ENCODE assay signal across 27 cellular contexts in the genomic region with DNA sequence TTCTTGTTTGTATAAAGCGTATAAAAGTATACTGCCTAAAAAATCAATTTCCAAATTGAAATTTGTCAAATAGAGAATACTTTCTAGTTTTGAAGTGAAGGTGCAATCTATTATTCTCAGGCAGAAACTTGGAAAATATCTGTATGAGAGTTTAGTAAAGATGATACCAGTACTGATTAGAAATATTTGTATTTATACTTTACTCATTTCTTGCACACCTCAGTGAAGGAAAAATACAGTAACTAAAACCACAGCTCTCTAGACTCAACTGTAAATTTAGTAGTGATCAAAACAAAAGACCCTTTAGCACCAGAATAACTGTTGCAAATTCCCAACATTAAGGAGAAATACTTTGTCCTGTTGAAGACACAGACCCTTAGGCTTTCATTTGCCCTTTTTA.
"Had no signal": no experiment of that assay in that cellular context is flagged by ENCODE, and none has a peak within 500 bp of the region (broad histone marks: within the 10 kb centered on the region; RNA-seq: fewer than 3 reads in every experiment).

No MANE protein-coding gene starts in this region.

- H3K27me3 ChIP-seq: left lung, pancreas, spleen, tibial nerve, uterus had no signal

- H3K4me1 ChIP-seq: left lung, lower lobe of right lung, pancreas, prostate gland, spleen, tibial nerve, uterus had no signal

- ATAC-seq: left colon; left lung; lower lobe of right lung; naive thymus-derived CD8-positive, alpha-beta T cell; pancreas; right cardiac atrium; sciatic nerve; stimulated activated memory B cell treated with anti-CD40 and anti-IgM and Interleukin-4, amounts not matched to agents 10 μg/mL and 1 μg/mL and 100 μg/mL, for 72 hours; stimulated activated naive CD8-positive, alpha-beta T cell treated with anti-CD3 and anti-CD28 coated beads, Interleukin-15, amount 100 ng/mL, for 72 hours had no signal

- H3K27ac Mint-ChIP-seq: naive thymus-derived CD8-positive, alpha-beta T cell; stimulated activated memory B cell treated with anti-CD40 and anti-IgM and Interleukin-4, amounts not matched to agents 10 μg/mL and 1 μg/mL and 100 μg/mL, for 72 hours; stimulated activated naive CD8-positive, alpha-beta T cell treated with anti-CD3 and anti-CD28 coated beads, Interleukin-15, amount 100 ng/mL, for 72 hours; type B pancreatic cell had no signal

- H3K36me3 ChIP-seq: left lung, lower lobe of right lung, pancreas, prostate gland, spleen, tibial nerve, uterus had no signal

- H3K27me3 Mint-ChIP-seq: naive thymus-derived CD8-positive, alpha-beta T cell; stimulated activated memory B cell treated with anti-CD40 and anti-IgM and Interleukin-4, amounts not matched to agents 10 μg/mL and 1 μg/mL and 100 μg/mL, for 72 hours; stimulated activated naive CD8-positive, alpha-beta T cell treated with anti-CD3 and anti-CD28 coated beads, Interleukin-15, amount 100 ng/mL, for 72 hours had no signal

- H3K9me3 Mint-ChIP-seq: stimulated activated memory B cell treated with anti-CD40 and anti-IgM and Interleukin-4, amounts not matched to agents 10 μg/mL and 1 μg/mL and 100 μg/mL, for 72 hours; stimulated activated naive CD8-positive, alpha-beta T cell treated with anti-CD3 and anti-CD28 coated beads, Interleukin-15, amount 100 ng/mL, for 72 hours; type B pancreatic cell had no signal

- H3K4me3 Mint-ChIP-seq: naive thymus-derived CD8-positive, alpha-beta T cell; nephron; neural crest cell; stimulated activated memory B cell treated with anti-CD40 and anti-IgM and Interleukin-4, amounts not matched to agents 10 μg/mL and 1 μg/mL and 100 μg/mL, for 72 hours; stimulated activated naive CD8-positive, alpha-beta T cell treated with anti-CD3 and anti-CD28 coated beads, Interleukin-15, amount 100 ng/mL, for 72 hours; type B pancreatic cell had no signal

- H3K27ac ChIP-seq: left lung, lower lobe of right lung, pancreas, prostate gland, skin epidermis, spleen, tibial nerve, uterus had no signal

- DNase-seq: hippocampal formation; kidney; left colon; left lung; lower lobe of right lung; mammary epithelial cell; mesenchymal stem cell; naive thymus-derived CD8-positive, alpha-beta T cell; nucleus accumbens; pancreas; posterior cingulate gyrus; retina; right cardiac atrium; spleen; stimulated activated CD4-positive, alpha-beta T cell treated with anti-CD3 and anti-CD28 coated beads, Interleukin-4, amount 100 ng/mL, for 24 hours; stimulated activated naive CD4-positive, alpha-beta T cell treated with Interleukin-2 at 50 U/mL for 16 hours; stimulated activated naive CD8-positive, alpha-beta T cell treated with anti-CD3 and anti-CD28 coated beads, Interleukin-15, amount 100 ng/mL, for 72 hours; substantia nigra; uterus had no signal

- H3K36me3 Mint-ChIP-seq: type B pancreatic cell had no signal

- H3K4me1 Mint-ChIP-seq: nephron; stimulated activated memory B cell treated with anti-CD40 and anti-IgM and Interleukin-4, amounts not matched to agents 10 μg/mL and 1 μg/mL and 100 μg/mL, for 72 hours had no signal

- H3K9me3 ChIP-seq: left lung, lower lobe of right lung, pancreas, prostate gland, spleen, tibial nerve, uterus had no signal

- H3K4me3 ChIP-seq: left lung, lower lobe of right lung, pancreas, prostate gland, skin epidermis, spleen, tibial nerve, uterus had no signal
